8 cellular contexts compared by ENCODE assay signal in genomic region chr10:86710987-86711236, GRCh38. TPM values are rescaled to one million over a fixed set of nuclear protein-coding genes. Genes with fewer than 3 reads are reported as not detected.
DNase-seq lines count a peak whose midpoint lies in the region; ATAC-seq and TF ChIP-seq lines count a peak whose summit lies in the region.

No MANE protein-coding gene starts in this region.

- no peaks in the 10 kb centered on the region for H3K9me2 ChIP-seq in MM.1S (replicated peaks; ENCODE audit: insufficient read depth, low read length)

- H3K36me3 ChIP-seq in MM.1S (replicated peaks; ENCODE audit: insufficient read depth, low read length) (no peaks in the 10 kb centered on the region), prostate gland (no peaks in the 10 kb centered on the region)

- peak; percentile 1 for ATAC-seq in effector memory CD8-positive, alpha-beta T cell (replicated peaks)

- WGBS in prostate gland = 14% methylated on average over 11 of the region's 11 CpGs

- H3K27ac ChIP-seq in MM.1S (ENCODE audit: low read length) (no peak overlapping the region), prostate gland (peak overlapping the region; percentile 96 to 97)

- H3K4me3 ChIP-seq in GM12875 (ENCODE audit: low read depth, low read length) (peak overlapping the region; percentile 81), MM.1S (ENCODE audit: low read length) (peak overlapping the region; percentile 13; the same call in 1 of the 2 replicates), prostate gland (peak overlapping the region; percentile 81 to 86)

- H4K20me1 ChIP-seq in MM.1S (ENCODE audit: insufficient read depth, low read length) = no peaks in the 10 kb centered on the region

- H3K4me1 ChIP-seq in MM.1S (ENCODE audit: low read length) (peaks cover 9% of the 10 kb centered on the region; the same call in 1 of the 2 replicates), prostate gland (replicated peaks) (no peaks in the 10 kb centered on the region)

- H3K27me3 ChIP-seq in MM.1S (replicated peaks; ENCODE audit: insufficient read depth, low read length) = no peaks in the 10 kb centered on the region
- H3K27me3 ChIP-seq in prostate gland (replicated peaks; ENCODE audit: insufficient read depth) = no peaks in the 10 kb centered on the region

- peaks cover 0 to 1% of the 10 kb centered on the region in 2 donors for H3K9me3 Mint-ChIP-seq in effector memory CD8-positive, alpha-beta T cell

- no peaks in the 10 kb centered on the region for H3K79me2 ChIP-seq in MM.1S (ENCODE audit: low read length)

- TF ChIP-seq CTCF in GM12875 (IDR thresholded peaks at IDR 0.05; ENCODE audit: borderline replicate concordance, insufficient read depth, low read depth, low read length) (no peak), MM.1S (IDR thresholded peaks at IDR 0.05; ENCODE audit: low read length) (peak; percentile 71), prostate gland (IDR thresholded peaks at IDR 0.05) (no peak)

- peaks cover 5% of the 10 kb centered on the region for H3K36me3 Mint-ChIP-seq in effector memory CD8-positive, alpha-beta T cell (ENCODE audit: insufficient read depth)

- no peaks in the 10 kb centered on the region for H3K27me3 Mint-ChIP-seq in effector memory CD8-positive, alpha-beta T cell

- DNase-seq in MM.1S (no peak), prostate gland (ENCODE audit: low spot score) (no peak), NCI-H2107 treated with DMSO at 0.1 percent for 48 hours (lab: John Stamatoyannopoulos, UW; ENCODE audit: unreplicated experiment) (no peak), NOMO-1 treated with dmso at 0.1 percent for 144 hours (lab: John Stamatoyannopoulos, UW; ENCODE audit: unreplicated experiment) (no peak), EL (no peak)
- no peak for DNase-seq in effector memory CD8-positive, alpha-beta T cell
- no peak for DNase-seq in stimulated activated CD4-positive, alpha-beta T cell treated with anti-CD3 and anti-CD28 coated beads, Interleukin-1b, Interleukin-23, amount 100 ng/mL, for 48 hours

- peak overlapping the region; percentile 77; the same call in 1 of the 2 replicates for H3K9ac ChIP-seq in MM.1S (ENCODE audit: low read length)

- peaks cover 6 to 13% of the 10 kb centered on the region in 2 donors for H3K4me1 Mint-ChIP-seq in effector memory CD8-positive, alpha-beta T cell (ENCODE audit: low read depth in 2 of 2)

- peak overlapping the region; percentile 71 to 75 for H3K4me3 Mint-ChIP-seq in effector memory CD8-positive, alpha-beta T cell

- peak overlapping the region; percentile 35; the same call in 1 of the 2 replicates for H3K4me2 ChIP-seq in MM.1S (ENCODE audit: low read depth, low read length)

- H3K9me3 ChIP-seq in MM.1S (replicated peaks; ENCODE audit: insufficient read depth, low read length) (no peaks in the 10 kb centered on the region), prostate gland (no peaks in the 10 kb centered on the region)

- intact Hi-C loops in prostate gland (cut with DNase I) = loop anchor here (1.0 to 2.0 kb wide), 2 partner anchors 46 to 190 kb away; no protein-coding TSS in a partner anchor

- H2AFZ ChIP-seq in MM.1S (ENCODE audit: low read length) = peak overlapping the region; percentile 98

- H3F3A ChIP-seq in MM.1S (ENCODE audit: insufficient read depth, low read length) = peaks cover 4% of the 10 kb centered on the region; the same call in 1 of the 2 replicates

- H3K27ac Mint-ChIP-seq in effector memory CD8-positive, alpha-beta T cell = peak overlapping the region; percentile 84 to 95

- TF ChIP-seq POLR2A in prostate gland (IDR thresholded peaks at IDR 0.05) = no peak

RNA-seq across cellular contexts. Expression of gene LDB3, which starts 42.6 kb away (rescaled TPM):
- total RNA-seq in prostate gland = 10 to 100 TPM; 10.8 to 13.0 TPM

RNA-seq across cellular contexts. Expression of gene BMPR1A, which starts 45.5 kb away (rescaled TPM):
- 10 to 100 TPM; 53.9 to 58.1 TPM for total RNA-seq in prostate gland

RNA-seq across cellular contexts. Expression of gene OPN4, which starts 56.6 kb away (rescaled TPM):
- not detected for total RNA-seq in prostate gland

Comparison
In these comparisons a context has a peak if more than half of its experiments do, and no peak if none do; other contexts are left out.
1. H3K4me3 ChIP-seq: peak in every context shown above with its lines; median percentile 84 in prostate gland; 81 in GM12875; 13 in MM.1S.